In genomic region chr1:27556781-27557595, GRCh38 we compare ENCODE assay signal across 8 cellular contexts. TPM values are rescaled to one million over a fixed set of nuclear protein-coding genes. Genes with fewer than 3 reads are reported as not detected.
DNase-seq lines count a peak whose midpoint lies in the region; ATAC-seq and TF ChIP-seq lines count a peak whose summit lies in the region.

No MANE protein-coding gene starts in this region.

- no peaks in the 10 kb centered on the region for H3K27me3 ChIP-seq in CD4-positive, CD25-positive, alpha-beta regulatory T cell (ENCODE audit: control insufficient read depth, insufficient read depth, low read length)
- H3K27me3 ChIP-seq in PC-9 (ENCODE audit: insufficient read depth, low read depth), result no peaks in the 10 kb centered on the region

- peak overlapping the region; percentile 50 to 87 (median 82) for H3K27ac Mint-ChIP-seq in CD4-positive, CD25-positive, alpha-beta regulatory T cell
- peak overlapping the region; percentile 77 to 83 for H3K27ac Mint-ChIP-seq in natural killer cell
- H3K27ac Mint-ChIP-seq in stimulated activated memory B cell treated with anti-CD40 and anti-IgM and Interleukin-4, amounts not matched to agents 10 μg/mL and 1 μg/mL and 100 μg/mL, for 72 hours, result peak overlapping the region; percentile 79

- H3K9me3 ChIP-seq in CD4-positive, CD25-positive, alpha-beta regulatory T cell (ENCODE audit: control insufficient read depth in 2 of 2, low read length in 2 of 2), result no peaks in the 10 kb centered on the region
- no peaks in the 10 kb centered on the region for H3K9me3 ChIP-seq in PC-9 (ENCODE audit: insufficient read depth, low read depth)

- no peak overlapping the region for H2AFZ ChIP-seq in PC-9

- H3K27me3 Mint-ChIP-seq in CD4-positive, CD25-positive, alpha-beta regulatory T cell, result no peaks in the 10 kb centered on the region
- no peaks in the 10 kb centered on the region for H3K27me3 Mint-ChIP-seq in natural killer cell (ENCODE audit: low read depth in 2 of 2)
- no peaks in the 10 kb centered on the region for H3K27me3 Mint-ChIP-seq in stimulated activated memory B cell treated with anti-CD40 and anti-IgM and Interleukin-4, amounts not matched to agents 10 μg/mL and 1 μg/mL and 100 μg/mL, for 72 hours

- H3K4me1 Mint-ChIP-seq in CD4-positive, CD25-positive, alpha-beta regulatory T cell, result peaks cover 14 to 54% (median 34%) of the 10 kb centered on the region in 4 donors
- H3K4me1 Mint-ChIP-seq in natural killer cell, result peaks cover 42 to 57% of the 10 kb centered on the region in 2 donors
- H3K4me1 Mint-ChIP-seq in stimulated activated memory B cell treated with anti-CD40 and anti-IgM and Interleukin-4, amounts not matched to agents 10 μg/mL and 1 μg/mL and 100 μg/mL, for 72 hours, result peaks cover 54% of the 10 kb centered on the region

- POLR2A ChIA-PET in PC-9 (lab: Charles Lee; ENCODE audit: unreplicated experiment), result interaction anchor here (0.5 to 1.6 kb wide), 18 partner anchors 8 to 690 kb away, joined by 3 to 20 read pairs (median 6); partner anchors contain the start of gene AHDC1

- peak overlapping the region; percentile 65 for H3K4me2 ChIP-seq in PC-9

- DNase-seq in CD4-positive, CD25-positive, alpha-beta regulatory T cell, result peak; percentile 65 to 79 (median 71)
- peak; percentile 87 for DNase-seq in HFF-Myc (ENCODE audit: extremely low read depth, low read depth)
- peak; percentile 84 to 94 for DNase-seq in PC-9
- peak; percentile 43 for DNase-seq in activated T-helper 1 cell treated with Interleukin-2 at 50 U/mL for 16 hours (ENCODE audit: low read depth)
- peak; percentile 93 for DNase-seq in fibroblast of peridontal ligament (ENCODE audit: extremely low read depth)
- DNase-seq in natural killer cell, result peak; percentile 73

- H3K9me3 Mint-ChIP-seq in CD4-positive, CD25-positive, alpha-beta regulatory T cell, result no peaks in the 10 kb centered on the region
- no peaks in the 10 kb centered on the region for H3K9me3 Mint-ChIP-seq in natural killer cell
- H3K9me3 Mint-ChIP-seq in stimulated activated memory B cell treated with anti-CD40 and anti-IgM and Interleukin-4, amounts not matched to agents 10 μg/mL and 1 μg/mL and 100 μg/mL, for 72 hours, result no peaks in the 10 kb centered on the region

- intact Hi-C loops in PC-9 (cut with micrococcal nuclease; ENCODE audit: unreplicated experiment) (loop anchor here (1.0 to 5.0 kb wide), 7 partner anchors 11 to 160 kb away; partner anchors contain the start of gene WASF2), natural killer cell (cut with micrococcal nuclease) (loop anchor here (1.0 kb wide), 2 partner anchors 49 to 106 kb away; no protein-coding TSS in a partner anchor)

- H3K4me1 ChIP-seq in CD4-positive, CD25-positive, alpha-beta regulatory T cell (ENCODE audit: control insufficient read depth, insufficient read depth, low read length, poor library complexity, severe bottlenecking), result peaks cover 25% of the 10 kb centered on the region
- H3K4me1 ChIP-seq in PC-9 (replicated peaks; ENCODE audit: insufficient read depth), result peaks cover 22% of the 10 kb centered on the region

- CTCF ChIA-PET in PC-9 (lab: Charles Lee), result interaction anchor here (0.5 to 3.3 kb wide), 29 partner anchors 8 to 166 kb away, joined by 3 to 37 read pairs (median 4); partner anchors contain the start of genes AHDC1, IFI6 and WASF2

- H3K4me3 Mint-ChIP-seq in CD4-positive, CD25-positive, alpha-beta regulatory T cell, result peak overlapping the region; percentile 21 to 76 (median 66)
- peak overlapping the region; percentile 63 for H3K4me3 Mint-ChIP-seq in natural killer cell
- no peak overlapping the region for H3K4me3 Mint-ChIP-seq in stimulated activated memory B cell treated with anti-CD40 and anti-IgM and Interleukin-4, amounts not matched to agents 10 μg/mL and 1 μg/mL and 100 μg/mL, for 72 hours

- H3K27ac ChIP-seq in CD4-positive, CD25-positive, alpha-beta regulatory T cell (ENCODE audit: insufficient read depth, low read length, poor library complexity, severe bottlenecking), result peak overlapping the region; percentile 51
- H3K27ac ChIP-seq in PC-9, result peak overlapping the region; percentile 88

- H3F3A ChIP-seq in PC-9 (ENCODE audit: insufficient read depth, low read depth), result peaks cover 23% of the 10 kb centered on the region

- peaks cover 4% of the 10 kb centered on the region for H3K36me3 Mint-ChIP-seq in CD4-positive, CD25-positive, alpha-beta regulatory T cell
- no peaks in the 10 kb centered on the region for H3K36me3 Mint-ChIP-seq in natural killer cell
- H3K36me3 Mint-ChIP-seq in stimulated activated memory B cell treated with anti-CD40 and anti-IgM and Interleukin-4, amounts not matched to agents 10 μg/mL and 1 μg/mL and 100 μg/mL, for 72 hours, result no peaks in the 10 kb centered on the region

- no peaks in the 10 kb centered on the region for H3K9me2 ChIP-seq in PC-9 (ENCODE audit: insufficient read depth)

- TF ChIP-seq CTCF in HFF-Myc (IDR thresholded peaks at IDR 0.05; ENCODE audit: low read depth, low read length, missing control alignments) (peak; percentile 86), PC-9 (conservative IDR thresholded peaks at IDR 0.05) (peak; percentile 91), natural killer cell (IDR thresholded peaks at IDR 0.05) (peak; percentile 95)

- no TSS peak for BruUV-seq in PC-9 (replicated peaks; lab: Mats Ljungman, UMichigan)

- no peaks in the 10 kb centered on the region for H3K79me2 ChIP-seq in PC-9 (ENCODE audit: low read depth)

- peak; percentile 73 to 78 for ATAC-seq in CD4-positive, CD25-positive, alpha-beta regulatory T cell (ENCODE audit: low read depth in 2 of 2)
- ATAC-seq in natural killer cell (peak; percentile 85 to 92 (median 85)), HG03432 (IDR thresholded peaks at IDR 0.05; ENCODE audit: unreplicated experiment) (no peak)
- ATAC-seq in stimulated activated memory B cell treated with anti-CD40 and anti-IgM and Interleukin-4, amounts not matched to agents 10 μg/mL and 1 μg/mL and 100 μg/mL, for 72 hours, result peak; percentile 65

- H4K20me1 ChIP-seq in PC-9 (ENCODE audit: insufficient read depth), result no peaks in the 10 kb centered on the region

- no peak overlapping the region for H3K4me3 ChIP-seq in CD4-positive, CD25-positive, alpha-beta regulatory T cell (ENCODE audit: low read depth, low read length)
- H3K4me3 ChIP-seq in HFF-Myc (replicated peaks; ENCODE audit: low read depth, low read length) (no peak overlapping the region), PC-9 (peak overlapping the region; percentile 29; the same call in 1 of the 2 replicates)

- peaks cover 4% of the 10 kb centered on the region for H3K36me3 ChIP-seq in CD4-positive, CD25-positive, alpha-beta regulatory T cell (ENCODE audit: control insufficient read depth, insufficient read depth, low read length)
- no peaks in the 10 kb centered on the region for H3K36me3 ChIP-seq in PC-9 (ENCODE audit: low read depth)

RNA-seq across cellular contexts. Expression of gene AHDC1, which starts 47.0 kb away (rescaled TPM):
- 26.2 TPM for total RNA-seq in CD4-positive, CD25-positive, alpha-beta regulatory T cell
- 1 to 10 TPM in 1 of 4 donors, under 1 TPM in 3; 0.07 to 1.4 (median 0.50) TPM for polyA plus RNA-seq in CD4-positive, CD25-positive, alpha-beta regulatory T cell
- total RNA-seq in PC-9 (2021), result 45.9 and 48.8 TPM in 2 replicates
- total RNA-seq in natural killer cell, result 10 to 100 TPM; 39.6 to 67.0 (median 47.0) TPM

Comparison
In these comparisons a context has a peak if more than half of its experiments do, and no peak if none do; other contexts are left out.
1. DNase-seq: peak in every context shown above with its lines; median percentile 93 in fibroblast of peridontal ligament; 89 in PC-9; 87 in HFF-Myc; 73 in natural killer cell; 71 in CD4-positive, CD25-positive, alpha-beta regulatory T cell; 43 in activated T-helper 1 cell treated with Interleukin-2 at 50 U/mL for 16 hours.